1 cellular context compared by ENCODE assay signal in genomic region chr14:93957333-93957710, GRCh38.
TF ChIP-seq lines count a peak whose summit lies in the region.

No MANE protein-coding gene starts in this region.

TF ChIP-seq in H1, 55 proteins besides CTCF, POLR2A, EP300 and RAD21:
- TF ChIP-seq RBBP5 (IDR thresholded peaks at IDR 0.05; ENCODE audit: borderline replicate concordance, low read depth, low read length) (no peak), NRF1 (IDR thresholded peaks at IDR 0.05; ENCODE audit: low read depth, low read length) (no peak), BCL11A (IDR thresholded peaks at IDR 0.05; ENCODE audit: low read depth in 2 of 2, low read length in 2 of 2) (no peak), FOSL1 (IDR thresholded peaks at IDR 0.05; ENCODE audit: insufficient read depth, low read depth, low read length) (no peak), CREB1 (IDR thresholded peaks at IDR 0.05) (no peak), TAF1 (IDR thresholded peaks at IDR 0.05; ENCODE audit: low read depth, low read length) (no peak), EGR1 (IDR thresholded peaks at IDR 0.05; ENCODE audit: borderline replicate concordance, low read depth, low read length) (no peak), ZNF274 (IDR thresholded peaks at IDR 0.05; ENCODE audit: borderline replicate concordance, extremely low read depth, low read length) (no peak), SUZ12 (IDR thresholded peaks at IDR 0.05; ENCODE audit: low read length) (no peak), TEAD4 (IDR thresholded peaks at IDR 0.05; ENCODE audit: low read depth, low read length) (no peak), KDM1A (IDR thresholded peaks at IDR 0.05; ENCODE audit: borderline replicate concordance, low read length) (no peak)
